In genomic region chrX:101407167-101407747, GRCh38 we compare ENCODE assay signal across 6 cellular contexts. TPM values are rescaled to one million over a fixed set of nuclear protein-coding genes. Genes with fewer than 3 reads are reported as not detected.
DNase-seq lines count a peak whose midpoint lies in the region; TF ChIP-seq lines count a peak whose summit lies in the region.

No MANE protein-coding gene starts in this region.

- DNase-seq in A673 (ENCODE audit: low spot score) (no peak), Karpas-422 (peak; percentile 66), epithelial cell of esophagus (ENCODE audit: low read depth) (no peak)
- DNase-seq in stimulated activated naive CD4-positive, alpha-beta T cell (lab: John Stamatoyannopoulos, UW) = no peak
- no peak for DNase-seq in activated CD4-positive, alpha-beta T cell treated with anti-CD3 and anti-CD28 coated beads for 48 hours

- H3K9me3 ChIP-seq in A673 (ENCODE audit: low read depth, low read length, poor library complexity, severe bottlenecking) = no peaks in the 10 kb centered on the region
- no peaks in the 10 kb centered on the region for H3K9me3 ChIP-seq in Karpas-422 (ENCODE audit: low read length)

- no peak overlapping the region for H2AFZ ChIP-seq in Karpas-422 (ENCODE audit: low read length)

- peak overlapping the region; percentile 76 for H3K9ac ChIP-seq in Karpas-422 (ENCODE audit: low read length)

- H3K4me2 ChIP-seq in Karpas-422 (ENCODE audit: low read depth, low read length, poor library complexity, severe bottlenecking) = peak overlapping the region; percentile 86

- TF ChIP-seq CTCF in A673 (conservative IDR thresholded peaks at IDR 0.05; ENCODE audit: low read depth, low read length) = no peak
- TF ChIP-seq CTCF in epithelial cell of esophagus (IDR thresholded peaks at IDR 0.05; ENCODE audit: insufficient read depth, low read depth, low read length, missing control alignments) = no peak

- H3K36me3 ChIP-seq in A673 (ENCODE audit: insufficient read depth, low read length, poor library complexity, severe bottlenecking) (peaks cover 6% of the 10 kb centered on the region), Karpas-422 (ENCODE audit: insufficient read depth, low read length) (peaks cover 4% of the 10 kb centered on the region; the same call in 1 of the 2 replicates)

- intact Hi-C loops in A673 (cut with micrococcal nuclease; ENCODE audit: unreplicated experiment) = no loop called here

- H3K27me3 ChIP-seq in A673 (replicated peaks; ENCODE audit: insufficient read depth, low read depth, low read length, poor library complexity) = no peaks in the 10 kb centered on the region
- H3K27me3 ChIP-seq in Karpas-422 (ENCODE audit: low read length) = no peaks in the 10 kb centered on the region

- peak overlapping the region; percentile 80 for H3K4me3 ChIP-seq in A673 (ENCODE audit: low read depth, low read length, poor library complexity, severe bottlenecking)
- H3K4me3 ChIP-seq in Karpas-422 (ENCODE audit: low read length) = peak overlapping the region; percentile 76
- peak overlapping the region; percentile 77 for H3K4me3 ChIP-seq in epithelial cell of esophagus (ENCODE audit: low read length)
- peak overlapping the region; percentile 44 to 66 (median 54) for H3K4me3 ChIP-seq in skin epidermis

- POLR2A ChIA-PET in A673 (lab: Charles Lee; ENCODE audit: low non-redundant PET) = no interaction called here

- peaks cover 5% of the 10 kb centered on the region for H3K4me1 ChIP-seq in A673 (ENCODE audit: insufficient read depth, low read length, poor library complexity, severe bottlenecking)
- peaks cover 34% of the 10 kb centered on the region for H3K4me1 ChIP-seq in Karpas-422 (ENCODE audit: low read length)

- H3K9me2 ChIP-seq in Karpas-422 (replicated peaks; ENCODE audit: insufficient read depth, low read length) = no peaks in the 10 kb centered on the region

- peaks cover 70% of the 10 kb centered on the region for H3K79me2 ChIP-seq in Karpas-422 (ENCODE audit: low read length)

- H3K27ac ChIP-seq in A673 (ENCODE audit: low read depth, low read length, poor library complexity, severe bottlenecking) (peak overlapping the region; percentile 98), Karpas-422 (ENCODE audit: low read length) (peak overlapping the region; percentile 51), skin epidermis (peak overlapping the region; percentile 14 to 96 (median 78))

- H4K20me1 ChIP-seq in Karpas-422 (ENCODE audit: insufficient read depth, low read depth, low read length) = peaks cover 1% of the 10 kb centered on the region; the same call in 1 of the 2 replicates

- CTCF ChIA-PET in A673 (lab: Charles Lee) = no interaction called here

- BruUV-seq in A673 (replicated peaks; lab: Mats Ljungman, UMichigan) = no TSS peak

RNA-seq across cellular contexts. Expression of gene GLA, which starts 0.5 kb away (rescaled TPM):
- 50.2 and 61.8 TPM in 2 replicates for total RNA-seq in A673 (2021)
- 25.8 and 30.1 TPM in 2 replicates for total RNA-seq in Karpas-422 (2014; rRNA removed; shearing (Covaris generic); ENCODE audit: low replicate concordance)

RNA-seq across cellular contexts. Expression of gene HNRNPH2, which starts 0.8 kb away (rescaled TPM):
- total RNA-seq in A673 (2021) = 46.0 and 48.8 TPM in 2 replicates
- 34.8 and 55.4 TPM in 2 replicates for total RNA-seq in Karpas-422 (2014; rRNA removed; shearing (Covaris generic); ENCODE audit: low replicate concordance)

RNA-seq across cellular contexts. Expression of gene RPL36A, which starts 16.4 kb away (rescaled TPM):
- total RNA-seq in A673 (2021) = 267 and 316 TPM in 2 replicates
- total RNA-seq in Karpas-422 (2014; rRNA removed; shearing (Covaris generic); ENCODE audit: low replicate concordance) = 1,280 and 3,178 TPM in 2 replicates

RNA-seq across cellular contexts. Expression of gene BTK, which starts 21.3 kb away (rescaled TPM):
- not detected in 2 replicates for total RNA-seq in A673 (2021)
- 81.6 and 94.2 TPM in 2 replicates for total RNA-seq in Karpas-422 (2014; rRNA removed; shearing (Covaris generic); ENCODE audit: low replicate concordance)

RNA-seq across cellular contexts. Expression of gene TIMM8A, which starts 58.7 kb away (rescaled TPM):
- 33.8 and 44.5 TPM in 2 replicates for total RNA-seq in A673 (2021)
- total RNA-seq in Karpas-422 (2014; rRNA removed; shearing (Covaris generic); ENCODE audit: low replicate concordance) = 3.5 and 10.3 TPM in 2 replicates
